In the genomic region with DNA sequence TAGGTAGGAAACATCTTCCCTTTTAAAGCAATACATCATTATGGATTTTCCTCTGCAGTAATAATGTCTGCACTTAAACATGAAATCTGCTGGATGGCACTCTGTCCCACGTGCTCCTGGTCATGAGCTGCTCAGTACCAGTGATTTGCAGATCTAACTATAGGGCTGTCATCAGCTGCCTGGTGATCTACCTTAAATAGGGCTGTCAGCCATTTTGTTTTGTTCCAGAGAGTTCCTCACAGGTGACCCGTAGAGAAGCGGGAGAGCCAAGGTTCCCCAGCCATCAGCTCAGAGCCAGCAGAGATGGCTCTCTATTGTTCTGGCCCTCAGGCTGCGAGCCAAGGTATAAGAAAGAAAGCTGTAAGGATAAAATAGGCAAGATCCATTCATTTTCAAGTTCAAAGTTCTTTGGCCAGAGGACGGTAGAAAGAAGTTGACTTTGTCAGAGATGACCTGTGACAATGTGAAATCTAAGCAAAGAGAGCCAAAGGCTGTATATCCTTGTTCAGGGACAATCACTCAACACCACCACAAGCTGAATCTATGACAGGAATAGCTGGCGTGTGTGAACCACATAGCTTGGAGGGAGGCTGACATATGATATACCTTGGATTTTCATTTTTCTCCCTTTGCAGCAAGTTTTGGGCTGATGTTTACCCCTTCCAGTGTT, we compare ENCODE assay signal across 23 cellular contexts.
"Had no signal": no experiment of that assay in that cellular context is flagged by ENCODE, and none has a peak within 500 bp of the region (broad histone marks: within the 10 kb centered on the region; RNA-seq: fewer than 3 reads in every experiment).

No MANE protein-coding gene starts in this region.

- H3K9me3 ChIP-seq: left lung, lower lobe of right lung, pancreas, spleen, suprapubic skin, thoracic aorta, tibial artery, upper lobe of right lung had no signal

- H3K4me1 ChIP-seq: left lung, lower lobe of right lung, pancreas, spleen, suprapubic skin, tibial artery, upper lobe of right lung had no signal

- DNase-seq: hypothalamus; immature natural killer cell; kidney; left colon; left lung; lower lobe of right lung; mammary epithelial cell; mesenchymal stem cell; naive thymus-derived CD8-positive, alpha-beta T cell; nucleus accumbens; pancreas; retina; right cardiac atrium; small intestine; spleen; stimulated activated CD4-positive, alpha-beta T cell treated with anti-CD3 and anti-CD28 coated beads, Interleukin-4, amount 100 ng/mL, for 24 hours; stimulated activated naive CD4-positive, alpha-beta T cell; tibial artery; trophoblast cell; upper lobe of right lung had no signal

- H3K27me3 ChIP-seq: left lung, pancreas, suprapubic skin, tibial artery, upper lobe of right lung had no signal

- H3K27ac ChIP-seq: left lung, lower lobe of right lung, pancreas, spleen, suprapubic skin, thoracic aorta, tibial artery, upper lobe of right lung had no signal

- H3K36me3 ChIP-seq: left lung, lower lobe of right lung, pancreas, spleen, suprapubic skin, thoracic aorta, tibial artery, upper lobe of right lung had no signal

- ATAC-seq: left colon; left lung; lower lobe of right lung; naive thymus-derived CD8-positive, alpha-beta T cell; pancreas; right cardiac atrium; stimulated activated effector memory CD8-positive, alpha-beta T cell treated with anti-CD3 and anti-CD28 coated beads, Interleukin-12 subunit alpha, Interleukin-12 subunit beta, amount 100 ng/mL, for 72 hours; upper lobe of right lung had no signal

- H3K4me3 ChIP-seq: left lung, lower lobe of right lung, pancreas, spleen, suprapubic skin, thoracic aorta, tibial artery, upper lobe of right lung had no signal
